In genomic region chr7:1580422-1581030, GRCh38 we compare ENCODE assay signal across 19 cellular contexts. TPM values are rescaled to one million over a fixed set of nuclear protein-coding genes. Genes with fewer than 3 reads are reported as not detected.
A peak's percentile ranks its signal among the peaks of the same experiment; 100 is the strongest.
DNase-seq lines count a peak whose midpoint lies in the region; ATAC-seq and TF ChIP-seq lines count a peak whose summit lies in the region.
"Had no signal": no experiment of that assay in that cellular context is flagged by ENCODE, and none has a peak within 500 bp of the region (broad histone marks: within the 10 kb centered on the region; RNA-seq: fewer than 3 reads in every experiment).

No MANE protein-coding gene starts in this region.

- H3K4ac ChIP-seq in H9 (ENCODE audit: low read depth, low read length) = no peak overlapping the region

- H4K20me1 ChIP-seq in DND-41 (ENCODE audit: insufficient read depth, low read length) = no peaks in the 10 kb centered on the region
- H4K20me1 ChIP-seq in H9 (ENCODE audit: control insufficient read depth, insufficient read depth, insufficient read length) = no peaks in the 10 kb centered on the region
- 0 out of 2 replicates have a peak, but pooled peaks cover 7% of the 10 kb centered on the region for H4K20me1 ChIP-seq in PC-9 (ENCODE audit: insufficient read depth)

- peak overlapping the region; percentile 8 to 56 (median 18); a peak in 4 of 7 replicates for H3K27ac Mint-ChIP-seq in H9
- peak overlapping the region; percentile 1 for H3K27ac Mint-ChIP-seq in activated T-helper 17 cell treated with anti-CD3 and anti-CD28 coated beads, Interleukin-2, amount 50 U/mL, for 72 hours
- H3K27ac Mint-ChIP-seq: CD8-positive, alpha-beta T cell; HFFc6; T-cell had no signal

- no peaks in the 10 kb centered on the region for H3F3A ChIP-seq in PC-9 (ENCODE audit: insufficient read depth, low read depth)

- H3K27ac ChIP-seq in DND-41 (ENCODE audit: low read length) (peak overlapping the region; percentile 22; the same call in 1 of the 2 replicates), H9 (ENCODE audit: insufficient read length, low read depth, low read length) (no peak overlapping the region), left ventricle myocardium inferior (replicated peaks) (peak overlapping the region; percentile 6), PC-9 (no peak overlapping the region)
- H3K27ac ChIP-seq: SK-N-MC had no signal

- no peaks in the 10 kb centered on the region for H3K27me3 ChIP-seq in DND-41 (ENCODE audit: insufficient read depth, low read length, poor library complexity)
- H3K27me3 ChIP-seq in H9 (ENCODE audit: insufficient read depth, low read length) = no peaks in the 10 kb centered on the region
- H3K27me3 ChIP-seq in left ventricle myocardium inferior (ENCODE audit: low read depth) = no peaks in the 10 kb centered on the region
- peaks cover 16% of the 10 kb centered on the region for H3K27me3 ChIP-seq in PC-9 (ENCODE audit: insufficient read depth, low read depth)
- H3K27me3 ChIP-seq: BE2C had no signal

- no peaks in the 10 kb centered on the region for H3K23me2 ChIP-seq in H9 (ENCODE audit: insufficient read length, low read depth, low read length, poor library complexity, severe bottlenecking)

- no peak overlapping the region for H3K56ac ChIP-seq in H9 (ENCODE audit: insufficient read length, low read depth, low read length)

- no peak overlapping the region; the same call in 1 of the 2 replicates for H3K9ac ChIP-seq in DND-41 (ENCODE audit: low read depth, low read length)
- H3K9ac ChIP-seq in H9 (ENCODE audit: extremely low read depth, insufficient read length, low read length) = no peak overlapping the region

- H3K4me2 ChIP-seq in DND-41 (ENCODE audit: insufficient read depth, low read length) (no peak overlapping the region), H9 (ENCODE audit: insufficient read depth, insufficient read length, low read length) (no peak overlapping the region), PC-9 (no peak overlapping the region)

- no peak overlapping the region for H2BK120ac ChIP-seq in H9 (ENCODE audit: low read depth, low read length, poor library complexity, severe bottlenecking)

- no peak overlapping the region for H3K4me3 Mint-ChIP-seq in H9
- H3K4me3 Mint-ChIP-seq in activated T-helper 17 cell treated with anti-CD3 and anti-CD28 coated beads, Interleukin-2, amount 50 U/mL, for 72 hours = no peak overlapping the region
- H3K4me3 Mint-ChIP-seq: CD8-positive, alpha-beta T cell; HFFc6; T-cell had no signal

- peaks cover 7 to 13% (median 12%) of the 10 kb centered on the region in 3 experiments for H3K36me3 Mint-ChIP-seq in H9 (ENCODE audit: insufficient read depth in 1 of 3, low read depth in 3 of 3)
- no peaks in the 10 kb centered on the region for H3K36me3 Mint-ChIP-seq in activated T-helper 17 cell treated with anti-CD3 and anti-CD28 coated beads, Interleukin-2, amount 50 U/mL, for 72 hours (ENCODE audit: low read depth)
- H3K36me3 Mint-ChIP-seq: CD8-positive, alpha-beta T cell; T-cell had no signal

- ATAC-seq in DND-41 (ENCODE audit: insufficient read depth, low read depth) (no peak), HG02870 (IDR thresholded peaks at IDR 0.05; ENCODE audit: unreplicated experiment) (no peak), GM18909 (IDR thresholded peaks at IDR 0.05; ENCODE audit: poor library complexity, unreplicated experiment) (no peak)
- no peak for ATAC-seq in activated T-helper 17 cell treated with anti-CD3 and anti-CD28 coated beads, Interleukin-2, amount 50 U/mL, for 72 hours (replicated peaks)

- H3K79me1 ChIP-seq in H9 (ENCODE audit: insufficient read depth, low read depth, low read length, poor library complexity, severe bottlenecking) = no peaks in the 10 kb centered on the region

- BruUV-seq in PC-9 (replicated peaks; lab: Mats Ljungman, UMichigan) = no TSS peak

- no peaks in the 10 kb centered on the region for H3K79me2 ChIP-seq in DND-41 (ENCODE audit: insufficient read depth, low read length)
- H3K79me2 ChIP-seq in H9 (ENCODE audit: insufficient read depth, low read length) = no peaks in the 10 kb centered on the region
- H3K79me2 ChIP-seq in PC-9 (ENCODE audit: low read depth) = no peaks in the 10 kb centered on the region

- CTCF ChIA-PET in PC-9 (lab: Charles Lee) = interaction anchor here (0.7 kb wide), 1 partner anchor 9 kb away, joined by 5 read pairs; no protein-coding TSS in a partner anchor

- H3K23ac ChIP-seq in H9 (ENCODE audit: insufficient read length, low read depth, low read length) = no peak overlapping the region

- no peak overlapping the region for H3K18ac ChIP-seq in H9 (ENCODE audit: insufficient read length, low read depth, low read length)

- H3K14ac ChIP-seq in H9 (ENCODE audit: insufficient read depth, low read length) = no peak overlapping the region

- H3K27me3 Mint-ChIP-seq in H9 (ENCODE audit: low read depth) = peaks cover 1% of the 10 kb centered on the region
- no peaks in the 10 kb centered on the region for H3K27me3 Mint-ChIP-seq in activated T-helper 17 cell treated with anti-CD3 and anti-CD28 coated beads, Interleukin-2, amount 50 U/mL, for 72 hours
- H3K27me3 Mint-ChIP-seq: T-cell had no signal

- H2BK12ac ChIP-seq in H9 (ENCODE audit: insufficient read length, low read depth, low read length) = no peak overlapping the region

- H3K9me2 ChIP-seq in PC-9 (ENCODE audit: insufficient read depth) = no peaks in the 10 kb centered on the region

- WGBS in H9 (ENCODE audit: extremely low coverage, insufficient read length, low lambda C conversion rate) = no CpG with 5 or more reads among the region's 19 CpGs

- H3K4me1 ChIP-seq in DND-41 (ENCODE audit: insufficient read depth, low read length) (peaks cover 18% of the 10 kb centered on the region), H9 (ENCODE audit: insufficient read depth, low read length) (peaks cover 8% of the 10 kb centered on the region; the same call in 1 of the 2 replicates), left ventricle myocardium inferior (peaks cover 14% of the 10 kb centered on the region), PC-9 (replicated peaks; ENCODE audit: insufficient read depth) (no peaks in the 10 kb centered on the region)
- H3K4me1 ChIP-seq: BE2C had no signal

- H2AFZ ChIP-seq in DND-41 (ENCODE audit: low read depth, low read length) (no peak overlapping the region), H9 (ENCODE audit: low read length) (no peak overlapping the region), PC-9 (no peak overlapping the region)

- H2BK20ac ChIP-seq in H9 (ENCODE audit: low read depth, low read length, poor library complexity, severe bottlenecking) = no peak overlapping the region

- peaks cover 10 to 15% of the 10 kb centered on the region in 2 experiments for H3K9me3 Mint-ChIP-seq in H9
- H3K9me3 Mint-ChIP-seq in activated T-helper 17 cell treated with anti-CD3 and anti-CD28 coated beads, Interleukin-2, amount 50 U/mL, for 72 hours = no peaks in the 10 kb centered on the region
- H3K9me3 Mint-ChIP-seq: CD8-positive, alpha-beta T cell; HFFc6; T-cell had no signal

- TF ChIP-seq CTCF in DND-41 (IDR thresholded peaks at IDR 0.05; ENCODE audit: borderline replicate concordance, extremely low read depth, low read length, poor library complexity, severe bottlenecking) (no peak), H9 (conservative IDR thresholded peaks at IDR 0.05) (no peak), left ventricle myocardium inferior (IDR thresholded peaks at IDR 0.05; ENCODE audit: borderline replicate concordance) (no peak), PC-9 (conservative IDR thresholded peaks at IDR 0.05) (no peak)

- intact Hi-C loops in left ventricle myocardium inferior (cut with micrococcal nuclease) = no loop called here
- intact Hi-C loops in PC-9 (cut with micrococcal nuclease; ENCODE audit: unreplicated experiment) = no loop called here

- H4K5ac ChIP-seq in H9 (ENCODE audit: insufficient read length, low read depth, low read length) = no peak overlapping the region

- DNase-seq in DND-41 (no peak), H9 (no peak), left ventricle myocardium inferior (no peak), PC-9 (no peak)
- DNase-seq in activated CD4-positive, alpha-beta T cell treated with anti-CD3 and anti-CD28 coated beads for 4 hours = no peak
- DNase-seq: BE2C, HFFc6, Karpas-422, NCI-H1105 treated with DMSO at 0.1 percent for 48 hours, NCI-H187 treated with DMSO at 0.1 percent for 48 hours, NCI-H2171 treated with DMSO at 0.1 percent for 48 hours, NCI-H510A, NCI-H82, T-cell had no signal

- H3K9me3 ChIP-seq in DND-41 (ENCODE audit: insufficient read depth, low read length, severe bottlenecking) = no peaks in the 10 kb centered on the region
- no peaks in the 10 kb centered on the region for H3K9me3 ChIP-seq in H9 (ENCODE audit: control insufficient read depth, low read depth, low read length)
- no peaks in the 10 kb centered on the region for H3K9me3 ChIP-seq in left ventricle myocardium inferior (replicated peaks)
- no peaks in the 10 kb centered on the region for H3K9me3 ChIP-seq in PC-9 (ENCODE audit: insufficient read depth, low read depth)
- H3K9me3 ChIP-seq: BE2C had no signal

- H4K91ac ChIP-seq in H9 (ENCODE audit: insufficient read length, low read depth, low read length) = no peak overlapping the region

- H3K4me3 ChIP-seq in DND-41 (ENCODE audit: low read depth in 1 of 2, low read length in 2 of 2) = no peak overlapping the region
- no peak overlapping the region for H3K4me3 ChIP-seq in left ventricle myocardium inferior
- no peak overlapping the region for H3K4me3 ChIP-seq in PC-9
- H3K4me3 ChIP-seq: SK-N-MC had no signal

- H2BK15ac ChIP-seq in H9 (ENCODE audit: low read depth, low read length) = no peak overlapping the region

- no peak overlapping the region for H2BK5ac ChIP-seq in H9 (ENCODE audit: insufficient read length, low read length)

- H3T11ph ChIP-seq in H9 (ENCODE audit: low read length) = no peak overlapping the region

- H4K8ac ChIP-seq in H9 (replicated peaks; ENCODE audit: insufficient read length, low read depth, low read length) = no peak overlapping the region

- H2AK5ac ChIP-seq in H9 (ENCODE audit: insufficient read length, low read length) = no peak overlapping the region

- POLR2A ChIA-PET in PC-9 (lab: Charles Lee; ENCODE audit: unreplicated experiment) = interaction anchor here (0.7 kb wide), 1 partner anchor 1392 kb away, joined by 11 read pairs; no protein-coding TSS in a partner anchor

- H3K4me1 Mint-ChIP-seq in H9 = peaks cover 32 to 33% of the 10 kb centered on the region in 2 experiments
- peaks cover 14% of the 10 kb centered on the region for H3K4me1 Mint-ChIP-seq in activated T-helper 17 cell treated with anti-CD3 and anti-CD28 coated beads, Interleukin-2, amount 50 U/mL, for 72 hours

- H3K36me3 ChIP-seq in DND-41 (ENCODE audit: insufficient read depth, low read length) (no peaks in the 10 kb centered on the region), left ventricle myocardium inferior (no peaks in the 10 kb centered on the region), PC-9 (ENCODE audit: low read depth) (no peaks in the 10 kb centered on the region)
- H3K36me3 ChIP-seq: BE2C had no signal

RNA-seq across cellular contexts. Expression of gene PSMG3, which starts 10.7 kb away (rescaled TPM):
- total RNA-seq in H9 (2021) (63.0 and 71.1 TPM in 2 replicates), left ventricle myocardium inferior (11.2 TPM), PC-9 (2021) (63.3 and 78.9 TPM in 2 replicates)
- total RNA-seq in activated T-helper 17 cell treated with anti-CD3 and anti-CD28 coated beads, Interleukin-2, amount 50 U/mL, for 72 hours = 10 to 100 TPM; 26.4 to 46.4 TPM

RNA-seq across cellular contexts. Expression of gene TMEM184A, which starts 24.5 kb away (rescaled TPM):
- 1.3 and 1.5 TPM in 2 replicates for total RNA-seq in H9 (2021)
- not detected for total RNA-seq in activated T-helper 17 cell treated with anti-CD3 and anti-CD28 coated beads, Interleukin-2, amount 50 U/mL, for 72 hours
- 0.36 TPM for total RNA-seq in left ventricle myocardium inferior
- 21.4 TPM in 2 replicates for total RNA-seq in PC-9 (2021)
- total RNA-seq: CD8-positive, alpha-beta T cell had no signal

RNA-seq across cellular contexts. Expression of gene MAFK, which starts 50.0 kb away (rescaled TPM):
- total RNA-seq in H9 (2021) (15.6 and 16.3 TPM in 2 replicates), left ventricle myocardium inferior (76.5 TPM), PC-9 (2021) (43.1 and 70.8 TPM in 2 replicates)
- total RNA-seq in activated T-helper 17 cell treated with anti-CD3 and anti-CD28 coated beads, Interleukin-2, amount 50 U/mL, for 72 hours = 10 to 100 TPM; 40.1 to 41.5 TPM

Comparison
In these comparisons a context has a peak if more than half of its experiments do, and no peak if none do; other contexts are left out.
1. H3K27ac ChIP-seq: peak in DND-41 (single experiment) and left ventricle myocardium inferior (single experiment); none in H9 (single experiment) and PC-9 (single experiment).